8 cellular contexts compared by ENCODE assay signal in genomic region chr12:45215419-45216296, GRCh38. TPM values are rescaled to one million over a fixed set of nuclear protein-coding genes. Genes with fewer than 3 reads are reported as not detected.
A peak's percentile ranks its signal among the peaks of the same experiment; 100 is the strongest.
DNase-seq lines count a peak whose midpoint lies in the region; ATAC-seq, FAIRE-seq and TF ChIP-seq lines count a peak whose summit lies in the region.

Gene ANO6 (plus strand): TSS chr12:45216095. CDS start chr12:45216322, 227 bp downstream.

- H3K4me3 Mint-ChIP-seq in central memory CD8-positive, alpha-beta T cell: peak within 1 kb of the TSS; percentile 89

- peak; percentile 23 for TF ChIP-seq CTCF in kidney (IDR thresholded peaks at IDR 0.05; ENCODE audit: borderline replicate concordance, extremely low read depth, insufficient read depth)

- intact Hi-C loops in kidney (cut with DNase I): no loop called here

- H3K27ac ChIP-seq in kidney (ENCODE audit: low read depth in 2 of 2, low read length in 2 of 2): peak within 1 kb of the TSS; percentile 92 to 96

- peak; percentile 72 for ATAC-seq in GM19035 (IDR thresholded peaks at IDR 0.05; ENCODE audit: unreplicated experiment)
- peak; percentile 68 for ATAC-seq in HG03342 (IDR thresholded peaks at IDR 0.05; ENCODE audit: unreplicated experiment)
- peak; percentile 81 to 82 for ATAC-seq in activated CD4-positive, CD25-positive, alpha-beta regulatory T cell treated with anti-CD3 and anti-CD28 coated beads, Interleukin-2, amount 50 U/mL, for 24 hours
- peak; percentile 75 for ATAC-seq in central memory CD8-positive, alpha-beta T cell (replicated peaks; ENCODE audit: extremely low read depth, poor library complexity, severe bottlenecking)

- no peaks in the 10 kb centered on the region for H3K27me3 Mint-ChIP-seq in central memory CD8-positive, alpha-beta T cell

- peaks cover 48% of the 10 kb centered on the region for H3K4me1 Mint-ChIP-seq in central memory CD8-positive, alpha-beta T cell

- peaks cover 1% of the 10 kb centered on the region for H3K36me3 Mint-ChIP-seq in central memory CD8-positive, alpha-beta T cell (ENCODE audit: insufficient read depth)

- peak; percentile 88 for DNase-seq in Ammon's horn (ENCODE audit: low spot score)
- DNase-seq in NCI-H446 (lab: John Stamatoyannopoulos, UW): peak; percentile 62 to 86
- DNase-seq in central memory CD8-positive, alpha-beta T cell (ENCODE audit: low spot score in 2 of 2): peak; percentile 33 to 34
- DNase-seq in kidney: peak; percentile 95
- peak; percentile 67 to 74 for DNase-seq in stimulated activated CD4-positive, alpha-beta T cell treated with anti-CD3 and anti-CD28 coated beads, Interleukin-15, amount 100 ng/mL, for 48 hours (ENCODE audit: low read depth in 2 of 2)

- no peaks in the 10 kb centered on the region for H3K36me3 ChIP-seq in kidney (ENCODE audit: control insufficient read depth in 1 of 2, insufficient read depth in 2 of 2, low read length in 2 of 2)

- peaks cover 0 to 14% of the 10 kb centered on the region in 2 donors for H3K4me1 ChIP-seq in kidney (ENCODE audit: control insufficient read depth in 1 of 2, insufficient read depth in 1 of 2, low read depth in 1 of 2, low read length in 2 of 2)

- no peak for FAIRE-seq in kidney (lab: Jason Lieb, UNC)

- peak within 1 kb of the TSS; percentile 91 for H3K27ac Mint-ChIP-seq in central memory CD8-positive, alpha-beta T cell (ENCODE audit: low read depth)

- H3K9ac ChIP-seq in kidney (ENCODE audit: low read length in 2 of 2): peak within 1 kb of the TSS; percentile 42 to 92

- H3K9me3 Mint-ChIP-seq in central memory CD8-positive, alpha-beta T cell: no peaks in the 10 kb centered on the region

- peak within 1 kb of the TSS; percentile 82 to 99 for H3K4me3 ChIP-seq in kidney (ENCODE audit: low read length in 2 of 2)

- no peaks in the 10 kb centered on the region for H3K9me3 ChIP-seq in kidney (ENCODE audit: control insufficient read depth in 1 of 2, low read length in 2 of 2)

RNA-seq across cellular contexts. Expression of gene ANO6, which starts in this region (rescaled TPM):
- total RNA-seq in kidney: 46.3 TPM
- polyA plus RNA-seq in kidney (ENCODE audit: insufficient read depth, low read depth, low replicate concordance): 17.2 TPM

Comparison
In these comparisons a context has a peak if more than half of its experiments do, and no peak if none do; other contexts are left out.
1. Peak in every context shown above with its lines: DNase-seq, ATAC-seq, H3K4me3 ChIP-seq and H3K27ac ChIP-seq.
2. DNase-seq: peak in every context shown above with its lines; median percentile 95 in kidney; 88 in Ammon's horn; 74 in NCI-H446; 70 in stimulated activated CD4-positive, alpha-beta T cell treated with anti-CD3 and anti-CD28 coated beads, Interleukin-15, amount 100 ng/mL, for 48 hours; 34 in central memory CD8-positive, alpha-beta T cell.